In the genomic region with DNA sequence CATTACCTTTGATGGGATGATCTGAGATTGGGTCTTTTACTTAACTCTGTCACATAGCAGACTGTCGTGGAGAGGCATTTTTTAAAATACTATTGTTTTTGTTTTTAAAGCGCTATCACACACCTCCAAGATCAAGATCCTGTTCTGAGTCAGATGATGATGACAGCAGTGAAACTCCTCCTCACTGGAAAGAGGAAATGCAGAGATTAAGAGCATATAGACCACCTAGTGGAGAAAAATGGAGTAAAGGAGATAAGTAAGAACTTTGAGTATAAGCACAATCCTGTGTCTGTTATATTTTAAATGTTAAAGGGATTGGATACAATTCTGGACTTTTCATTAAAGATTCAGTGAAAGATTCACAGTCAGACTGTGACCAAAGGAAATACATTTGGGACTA, we compare ENCODE assay signal across 9 cellular contexts. TPM values are rescaled to one million over a fixed set of nuclear protein-coding genes. Genes with fewer than 3 reads are reported as not detected.
DNase-seq lines count a peak whose midpoint lies in the region; ATAC-seq lines count a peak whose summit lies in the region.
"Had no signal": no experiment of that assay in that cellular context is flagged by ENCODE, and none has a peak within 500 bp of the region (broad histone marks: within the 10 kb centered on the region; RNA-seq: fewer than 3 reads in every experiment).

No MANE protein-coding gene starts in this region.

- H3K4me3 Mint-ChIP-seq in activated naive CD8-positive, alpha-beta T cell treated with anti-CD3 and anti-CD28 coated beads, Interleukin-2, amount 10 ng/mL, durations not matched to agents 7 days and 5 days: no peak overlapping the region

- POLR2A ChIA-PET in activated naive CD8-positive, alpha-beta T cell treated with anti-CD3 and anti-CD28 coated beads, Interleukin-2, amount 10 ng/mL, durations not matched to agents 7 days and 5 days (lab: Charles Lee): no interaction called here

- peaks cover 20% of the 10 kb centered on the region for H3K36me3 Mint-ChIP-seq in activated naive CD8-positive, alpha-beta T cell treated with anti-CD3 and anti-CD28 coated beads, Interleukin-2, amount 10 ng/mL, durations not matched to agents 7 days and 5 days

- H3K27ac Mint-ChIP-seq in activated naive CD8-positive, alpha-beta T cell treated with anti-CD3 and anti-CD28 coated beads, Interleukin-2, amount 10 ng/mL, durations not matched to agents 7 days and 5 days: no peak overlapping the region

- H3K27me3 Mint-ChIP-seq in activated naive CD8-positive, alpha-beta T cell treated with anti-CD3 and anti-CD28 coated beads, Interleukin-2, amount 10 ng/mL, durations not matched to agents 7 days and 5 days: no peaks in the 10 kb centered on the region

- DNase-seq in A172 (ENCODE audit: low spot score) (peak; percentile 40), inferior parietal cortex (ENCODE audit: extremely low spot score) (no peak)
- DNase-seq in activated naive CD8-positive, alpha-beta T cell treated with anti-CD3 and anti-CD28 coated beads, Interleukin-2, amount 10 ng/mL, durations not matched to agents 7 days and 5 days: no peak
- DNase-seq: amniotic stem cell, NCI-H510A treated with DMSO at 0.1 percent for 48 hours had no signal

- no peaks in the 10 kb centered on the region for H3K9me3 Mint-ChIP-seq in activated naive CD8-positive, alpha-beta T cell treated with anti-CD3 and anti-CD28 coated beads, Interleukin-2, amount 10 ng/mL, durations not matched to agents 7 days and 5 days

- ATAC-seq in HG03103 (IDR thresholded peaks at IDR 0.05; ENCODE audit: low read depth, unreplicated experiment) (peak; percentile 52), HG03095 (IDR thresholded peaks at IDR 0.05; ENCODE audit: unreplicated experiment) (no peak), HG03045 (IDR thresholded peaks at IDR 0.05; ENCODE audit: unreplicated experiment) (no peak)
- peak; percentile 38 for ATAC-seq in activated naive CD8-positive, alpha-beta T cell treated with anti-CD3 and anti-CD28 coated beads, Interleukin-2, amount 10 ng/mL, durations not matched to agents 7 days and 5 days (ENCODE audit: low read depth)

- peaks cover 6% of the 10 kb centered on the region for H3K4me1 Mint-ChIP-seq in activated naive CD8-positive, alpha-beta T cell treated with anti-CD3 and anti-CD28 coated beads, Interleukin-2, amount 10 ng/mL, durations not matched to agents 7 days and 5 days

RNA-seq across cellular contexts. Expression of a gene that starts 18.4 kb away (rescaled TPM):
- 16.7 and 17.9 TPM in 2 replicates for total RNA-seq in A172 (2014; rRNA removed; shearing (Covaris generic))
- total RNA-seq in activated naive CD8-positive, alpha-beta T cell treated with anti-CD3 and anti-CD28 coated beads, Interleukin-2, amount 10 ng/mL, durations not matched to agents 7 days and 5 days: 1 to 10 TPM; 1.1 to 1.3 TPM

RNA-seq across cellular contexts. Expression of a gene that starts 34.6 kb away (rescaled TPM):
- total RNA-seq in A172 (2014; rRNA removed; shearing (Covaris generic)): 22.9 and 23.8 TPM in 2 replicates
- total RNA-seq in activated naive CD8-positive, alpha-beta T cell treated with anti-CD3 and anti-CD28 coated beads, Interleukin-2, amount 10 ng/mL, durations not matched to agents 7 days and 5 days: 100 to 1,000 TPM; 150 to 152 TPM

RNA-seq across cellular contexts. Expression of a gene that starts 44.5 kb away (rescaled TPM):
- total RNA-seq in A172 (2014; rRNA removed; shearing (Covaris generic)): 33.2 and 37.8 TPM in 2 replicates
- 10 to 100 TPM; 50.9 to 55.5 TPM for total RNA-seq in activated naive CD8-positive, alpha-beta T cell treated with anti-CD3 and anti-CD28 coated beads, Interleukin-2, amount 10 ng/mL, durations not matched to agents 7 days and 5 days

RNA-seq across cellular contexts. Expression of a gene that starts 50.2 kb away (rescaled TPM):
- not detected in 2 replicates for total RNA-seq in A172 (2014; rRNA removed; shearing (Covaris generic))
- total RNA-seq in activated naive CD8-positive, alpha-beta T cell treated with anti-CD3 and anti-CD28 coated beads, Interleukin-2, amount 10 ng/mL, durations not matched to agents 7 days and 5 days: not detected
- total RNA-seq: mesenteric fat pad had no signal

RNA-seq across cellular contexts. Expression of a gene that starts 53.3 kb away (rescaled TPM):
- total RNA-seq in A172 (2014; rRNA removed; shearing (Covaris generic)): 77.4 and 84.5 TPM in 2 replicates
- 10 to 100 TPM; 52.5 to 53.0 TPM for total RNA-seq in activated naive CD8-positive, alpha-beta T cell treated with anti-CD3 and anti-CD28 coated beads, Interleukin-2, amount 10 ng/mL, durations not matched to agents 7 days and 5 days

Comparison
In these comparisons a context has a peak if more than half of its experiments do, and no peak if none do; other contexts are left out.
1. ATAC-seq: peak in HG03103 (single experiment) and activated naive CD8-positive, alpha-beta T cell treated with anti-CD3 and anti-CD28 coated beads, Interleukin-2, amount 10 ng/mL, durations not matched to agents 7 days and 5 days (single experiment); none in HG03095 (single experiment) and HG03045 (single experiment).